In genomic region chr5:172345886-172346285, GRCh38 we compare ENCODE assay signal across 24 cellular contexts.
"Had no signal": no experiment of that assay in that cellular context is flagged by ENCODE, and none has a peak within 500 bp of the region (broad histone marks: within the 10 kb centered on the region; RNA-seq: fewer than 3 reads in every experiment).

No MANE protein-coding gene starts in this region.

- H3K4me2 ChIP-seq: PC-9 had no signal

- H3K4me1 Mint-ChIP-seq: activated B cell treated with CpG ODN at 0.5 μM for 24 hours; activated CD4-positive, alpha-beta T cell treated with anti-CD3 and anti-CD28 coated beads, Interleukin-2, amount 10 ng/mL, durations not matched to agents 24 days and 14 days; activated T-helper 17 cell treated with anti-CD3 and anti-CD28 coated beads, Interleukin-2, amount 50 U/mL, for 72 hours had no signal

- H2AFZ ChIP-seq: PC-9 had no signal

- H3K27me3 Mint-ChIP-seq: activated CD4-positive, alpha-beta memory T cell treated with anti-CD3 and anti-CD28 coated beads for 36 hours; activated CD4-positive, alpha-beta T cell treated with anti-CD3 and anti-CD28 coated beads, Interleukin-2, amount 10 ng/mL, durations not matched to agents 24 days and 14 days; activated naive CD8-positive, alpha-beta T cell had no signal

- H3K4me3 ChIP-seq: PC-9 had no signal

- H3K27me3 ChIP-seq: brain microvascular endothelial cell had no signal

- H3K27ac Mint-ChIP-seq: activated B cell treated with CpG ODN at 0.5 μM for 24 hours; activated CD4-positive, alpha-beta memory T cell treated with anti-CD3 and anti-CD28 coated beads for 36 hours; activated CD4-positive, alpha-beta T cell treated with anti-CD3 and anti-CD28 coated beads, Interleukin-2, amount 10 ng/mL, durations not matched to agents 24 days and 14 days; activated naive CD4-positive, alpha-beta T cell treated with anti-CD3 and anti-CD28 coated beads for 36 hours; activated naive CD8-positive, alpha-beta T cell; activated T-helper 17 cell treated with anti-CD3 and anti-CD28 coated beads, Interleukin-2, amount 50 U/mL, for 72 hours; T-helper 17 cell had no signal

- H3K36me3 Mint-ChIP-seq: activated CD4-positive, alpha-beta memory T cell treated with anti-CD3 and anti-CD28 coated beads for 36 hours; activated naive CD8-positive, alpha-beta T cell had no signal

- ATAC-seq: activated T-cell treated with anti-CD3 and anti-CD28 coated beads, Interleukin-2, amount 50 U/mL, for 4 hours; activated T-helper 17 cell treated with anti-CD3 and anti-CD28 coated beads, Interleukin-2, amount 50 U/mL, for 72 hours; T-helper 17 cell had no signal

- H3K9me3 Mint-ChIP-seq: activated B cell treated with CpG ODN at 0.5 μM for 24 hours; activated CD4-positive, alpha-beta memory T cell treated with anti-CD3 and anti-CD28 coated beads for 36 hours; activated CD4-positive, alpha-beta T cell treated with anti-CD3 and anti-CD28 coated beads, Interleukin-2, amount 10 ng/mL, durations not matched to agents 24 days and 14 days; activated naive CD4-positive, alpha-beta T cell treated with anti-CD3 and anti-CD28 coated beads for 36 hours; activated T-cell treated with anti-CD3 and anti-CD28 coated beads, Interleukin-2, amount 50 U/mL, for 4 hours; activated T-helper 17 cell treated with anti-CD3 and anti-CD28 coated beads, Interleukin-2, amount 50 U/mL, for 72 hours had no signal

- DNase-seq: activated B cell treated with CpG ODN at 0.5 μM for 24 hours; activated CD4-positive, alpha-beta memory T cell treated with anti-CD3 and anti-CD28 coated beads for 36 hours; activated CD4-positive, alpha-beta T cell treated with anti-CD3 and anti-CD28 coated beads for 1 hour; activated CD4-positive, alpha-beta T cell treated with anti-CD3 and anti-CD28 coated beads, Interleukin-2, amount 10 ng/mL, durations not matched to agents 24 days and 14 days; activated CD8-positive, alpha-beta memory T cell treated with anti-CD3 and anti-CD28 coated beads for 24 hours; activated gamma-delta T cell; activated naive CD4-positive, alpha-beta T cell treated with anti-CD3 and anti-CD28 coated beads for 36 hours; activated T-cell treated with anti-CD3 and anti-CD28 coated beads, Interleukin-2, amount 50 U/mL, for 4 hours; brain microvascular endothelial cell; Kasumi-1; KBM-7; NCI-H1092; NCI-H1417; NCI-H2029; NCI-H2107; NCI-H2171 treated with DMSO at 0.1 percent for 48 hours; NCI-H510A treated with DMSO at 0.1 percent for 48 hours; NCI-H69; PC-9; SIG-M5; T-helper 17 cell; T-helper 9 cell had no signal

- H3K27ac ChIP-seq: brain microvascular endothelial cell, PC-9 had no signal

- H3K4me3 Mint-ChIP-seq: activated B cell treated with CpG ODN at 0.5 μM for 24 hours; activated CD4-positive, alpha-beta memory T cell treated with anti-CD3 and anti-CD28 coated beads for 36 hours; activated CD4-positive, alpha-beta T cell treated with anti-CD3 and anti-CD28 coated beads, Interleukin-2, amount 10 ng/mL, durations not matched to agents 24 days and 14 days; activated naive CD4-positive, alpha-beta T cell treated with anti-CD3 and anti-CD28 coated beads for 36 hours; activated naive CD8-positive, alpha-beta T cell; activated T-cell treated with anti-CD3 and anti-CD28 coated beads, Interleukin-2, amount 50 U/mL, for 4 hours; activated T-helper 17 cell treated with anti-CD3 and anti-CD28 coated beads, Interleukin-2, amount 50 U/mL, for 72 hours; T-helper 17 cell had no signal
